1 cellular context compared by ENCODE assay signal in the genomic region with DNA sequence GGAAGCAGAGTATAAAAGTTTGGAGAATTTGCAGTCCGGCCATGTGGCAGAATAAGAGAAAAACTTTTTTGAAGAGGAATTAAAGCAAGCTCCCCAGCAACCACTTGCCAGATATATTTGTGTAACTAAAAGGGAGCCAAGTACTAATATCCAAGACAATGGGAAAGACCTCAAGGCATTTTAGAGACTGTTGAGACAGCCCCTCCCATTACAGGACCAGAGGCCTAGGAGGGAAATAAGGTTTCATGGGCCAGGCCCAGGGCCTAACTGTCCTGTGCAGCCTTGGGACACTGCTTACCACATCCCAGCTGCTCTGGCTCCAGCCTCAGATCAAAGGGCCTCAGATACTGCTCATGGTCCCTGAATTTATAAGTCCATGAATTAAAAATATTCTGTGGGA.
TF ChIP-seq lines count a peak whose summit lies in the region.

No MANE protein-coding gene starts in this region.

TF ChIP-seq in WTC11, 78 proteins besides CTCF, POLR2A, EP300 and RAD21:
- no peak for TF ChIP-seq ZNF317 (CRISPR knock-in tag; IDR thresholded peaks at IDR 0.05; ENCODE audit: borderline replicate concordance, low read depth)
- TF ChIP-seq SOX15 (CRISPR knock-in tag; IDR thresholded peaks at IDR 0.05), result no peak
- TF ChIP-seq, protein P1, sequence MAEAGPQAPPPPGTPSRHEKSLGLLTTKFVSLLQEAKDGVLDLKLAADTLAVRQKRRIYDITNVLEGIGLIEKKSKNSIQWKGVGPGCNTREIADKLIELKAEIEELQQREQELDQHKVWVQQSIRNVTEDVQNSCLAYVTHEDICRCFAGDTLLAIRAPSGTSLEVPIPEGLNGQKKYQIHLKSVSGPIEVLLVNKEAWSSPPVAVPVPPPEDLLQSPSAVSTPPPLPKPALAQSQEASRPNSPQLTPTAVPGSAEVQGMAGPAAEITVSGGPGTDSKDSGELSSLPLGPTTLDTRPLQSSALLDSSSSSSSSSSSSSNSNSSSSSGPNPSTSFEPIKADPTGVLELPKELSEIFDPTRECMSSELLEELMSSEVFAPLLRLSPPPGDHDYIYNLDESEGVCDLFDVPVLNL (CRISPR knock-in tag; IDR thresholded peaks at IDR 0.05; ENCODE audit: borderline replicate concordance, low read depth), result no peak
- TF ChIP-seq, protein P2, sequence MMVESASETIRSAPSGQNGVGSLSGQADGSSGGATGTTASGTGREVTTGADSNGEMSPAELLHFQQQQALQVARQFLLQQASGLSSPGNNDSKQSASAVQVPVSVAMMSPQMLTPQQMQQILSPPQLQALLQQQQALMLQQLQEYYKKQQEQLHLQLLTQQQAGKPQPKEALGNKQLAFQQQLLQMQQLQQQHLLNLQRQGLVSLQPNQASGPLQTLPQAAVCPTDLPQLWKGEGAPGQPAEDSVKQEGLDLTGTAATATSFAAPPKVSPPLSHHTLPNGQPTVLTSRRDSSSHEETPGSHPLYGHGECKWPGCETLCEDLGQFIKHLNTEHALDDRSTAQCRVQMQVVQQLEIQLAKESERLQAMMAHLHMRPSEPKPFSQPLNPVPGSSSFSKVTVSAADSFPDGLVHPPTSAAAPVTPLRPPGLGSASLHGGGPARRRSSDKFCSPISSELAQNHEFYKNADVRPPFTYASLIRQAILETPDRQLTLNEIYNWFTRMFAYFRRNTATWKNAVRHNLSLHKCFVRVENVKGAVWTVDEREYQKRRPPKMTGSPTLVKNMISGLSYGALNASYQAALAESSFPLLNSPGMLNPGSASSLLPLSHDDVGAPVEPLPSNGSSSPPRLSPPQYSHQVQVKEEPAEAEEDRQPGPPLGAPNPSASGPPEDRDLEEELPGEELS (CRISPR knock-in tag; IDR thresholded peaks at IDR 0.05), result no peak
- TF ChIP-seq, protein P3, sequence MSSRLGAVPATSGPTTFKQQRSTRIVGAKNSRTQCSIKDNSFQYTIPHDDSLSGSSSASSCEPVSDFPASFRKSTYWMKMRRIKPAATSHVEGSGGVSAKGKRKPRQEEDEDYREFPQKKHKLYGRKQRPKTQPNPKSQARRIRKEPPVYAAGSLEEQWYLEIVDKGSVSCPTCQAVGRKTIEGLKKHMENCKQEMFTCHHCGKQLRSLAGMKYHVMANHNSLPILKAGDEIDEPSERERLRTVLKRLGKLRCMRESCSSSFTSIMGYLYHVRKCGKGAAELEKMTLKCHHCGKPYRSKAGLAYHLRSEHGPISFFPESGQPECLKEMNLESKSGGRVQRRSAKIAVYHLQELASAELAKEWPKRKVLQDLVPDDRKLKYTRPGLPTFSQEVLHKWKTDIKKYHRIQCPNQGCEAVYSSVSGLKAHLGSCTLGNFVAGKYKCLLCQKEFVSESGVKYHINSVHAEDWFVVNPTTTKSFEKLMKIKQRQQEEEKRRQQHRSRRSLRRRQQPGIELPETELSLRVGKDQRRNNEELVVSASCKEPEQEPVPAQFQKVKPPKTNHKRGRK (CRISPR knock-in tag; IDR thresholded peaks at IDR 0.05; ENCODE audit: borderline replicate concordance), result no peak
- TF ChIP-seq, protein P4, sequence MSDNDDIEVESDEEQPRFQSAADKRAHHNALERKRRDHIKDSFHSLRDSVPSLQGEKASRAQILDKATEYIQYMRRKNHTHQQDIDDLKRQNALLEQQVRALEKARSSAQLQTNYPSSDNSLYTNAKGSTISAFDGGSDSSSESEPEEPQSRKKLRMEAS (CRISPR knock-in tag; IDR thresholded peaks at IDR 0.05), result no peak
- TF ChIP-seq ZNF423 (CRISPR knock-in tag; IDR thresholded peaks at IDR 0.05), result no peak
- no peak for TF ChIP-seq CBFB (CRISPR knock-in tag; IDR thresholded peaks at IDR 0.05; ENCODE audit: low read depth)
- TF ChIP-seq, protein P5, sequence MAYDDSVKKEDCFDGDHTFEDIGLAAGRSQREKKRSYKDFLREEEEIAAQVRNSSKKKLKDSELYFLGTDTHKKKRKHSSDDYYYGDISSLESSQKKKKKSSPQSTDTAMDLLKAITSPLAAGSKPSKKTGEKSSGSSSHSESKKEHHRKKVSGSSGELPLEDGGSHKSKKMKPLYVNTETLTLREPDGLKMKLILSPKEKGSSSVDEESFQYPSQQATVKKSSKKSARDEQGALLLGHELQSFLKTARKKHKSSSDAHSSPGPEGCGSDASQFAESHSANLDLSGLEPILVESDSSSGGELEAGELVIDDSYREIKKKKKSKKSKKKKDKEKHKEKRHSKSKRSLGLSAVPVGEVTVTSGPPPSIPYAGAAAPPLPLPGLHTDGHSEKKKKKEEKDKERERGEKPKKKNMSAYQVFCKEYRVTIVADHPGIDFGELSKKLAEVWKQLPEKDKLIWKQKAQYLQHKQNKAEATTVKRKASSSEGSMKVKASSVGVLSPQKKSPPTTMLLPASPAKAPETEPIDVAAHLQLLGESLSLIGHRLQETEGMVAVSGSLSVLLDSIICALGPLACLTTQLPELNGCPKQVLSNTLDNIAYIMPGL (CRISPR knock-in tag; IDR thresholded peaks at IDR 0.05), result no peak
- TF ChIP-seq, protein P6, sequence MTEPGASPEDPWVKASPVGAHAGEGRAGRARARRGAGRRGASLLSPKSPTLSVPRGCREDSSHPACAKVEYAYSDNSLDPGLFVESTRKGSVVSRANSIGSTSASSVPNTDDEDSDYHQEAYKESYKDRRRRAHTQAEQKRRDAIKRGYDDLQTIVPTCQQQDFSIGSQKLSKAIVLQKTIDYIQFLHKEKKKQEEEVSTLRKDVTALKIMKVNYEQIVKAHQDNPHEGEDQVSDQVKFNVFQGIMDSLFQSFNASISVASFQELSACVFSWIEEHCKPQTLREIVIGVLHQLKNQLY (CRISPR knock-in tag; IDR thresholded peaks at IDR 0.05), result no peak
- TF ChIP-seq, protein P7, sequence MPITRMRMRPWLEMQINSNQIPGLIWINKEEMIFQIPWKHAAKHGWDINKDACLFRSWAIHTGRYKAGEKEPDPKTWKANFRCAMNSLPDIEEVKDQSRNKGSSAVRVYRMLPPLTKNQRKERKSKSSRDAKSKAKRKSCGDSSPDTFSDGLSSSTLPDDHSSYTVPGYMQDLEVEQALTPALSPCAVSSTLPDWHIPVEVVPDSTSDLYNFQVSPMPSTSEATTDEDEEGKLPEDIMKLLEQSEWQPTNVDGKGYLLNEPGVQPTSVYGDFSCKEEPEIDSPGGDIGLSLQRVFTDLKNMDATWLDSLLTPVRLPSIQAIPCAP (CRISPR knock-in tag; IDR thresholded peaks at IDR 0.05), result no peak
- TF ChIP-seq, protein P8, sequence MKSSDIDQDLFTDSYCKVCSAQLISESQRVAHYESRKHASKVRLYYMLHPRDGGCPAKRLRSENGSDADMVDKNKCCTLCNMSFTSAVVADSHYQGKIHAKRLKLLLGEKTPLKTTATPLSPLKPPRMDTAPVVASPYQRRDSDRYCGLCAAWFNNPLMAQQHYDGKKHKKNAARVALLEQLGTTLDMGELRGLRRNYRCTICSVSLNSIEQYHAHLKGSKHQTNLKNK (CRISPR knock-in tag; IDR thresholded peaks at IDR 0.05), result no peak
- no peak for TF ChIP-seq ETV6 (CRISPR knock-in tag; IDR thresholded peaks at IDR 0.05)
- TF ChIP-seq, protein P9, sequence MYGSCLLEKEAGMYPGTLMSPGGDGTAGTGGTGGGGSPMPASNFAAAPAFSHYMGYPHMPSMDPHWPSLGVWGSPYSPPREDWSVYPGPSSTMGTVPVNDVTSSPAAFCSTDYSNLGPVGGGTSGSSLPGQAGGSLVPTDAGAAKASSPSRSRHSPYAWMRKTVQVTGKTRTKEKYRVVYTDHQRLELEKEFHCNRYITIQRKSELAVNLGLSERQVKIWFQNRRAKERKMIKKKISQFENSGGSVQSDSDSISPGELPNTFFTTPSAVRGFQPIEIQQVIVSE (CRISPR knock-in tag; IDR thresholded peaks at IDR 0.05; ENCODE audit: borderline replicate concordance), result no peak
- TF ChIP-seq ZNF232 (CRISPR knock-in tag; IDR thresholded peaks at IDR 0.05), result no peak
- TF ChIP-seq, protein P10, sequence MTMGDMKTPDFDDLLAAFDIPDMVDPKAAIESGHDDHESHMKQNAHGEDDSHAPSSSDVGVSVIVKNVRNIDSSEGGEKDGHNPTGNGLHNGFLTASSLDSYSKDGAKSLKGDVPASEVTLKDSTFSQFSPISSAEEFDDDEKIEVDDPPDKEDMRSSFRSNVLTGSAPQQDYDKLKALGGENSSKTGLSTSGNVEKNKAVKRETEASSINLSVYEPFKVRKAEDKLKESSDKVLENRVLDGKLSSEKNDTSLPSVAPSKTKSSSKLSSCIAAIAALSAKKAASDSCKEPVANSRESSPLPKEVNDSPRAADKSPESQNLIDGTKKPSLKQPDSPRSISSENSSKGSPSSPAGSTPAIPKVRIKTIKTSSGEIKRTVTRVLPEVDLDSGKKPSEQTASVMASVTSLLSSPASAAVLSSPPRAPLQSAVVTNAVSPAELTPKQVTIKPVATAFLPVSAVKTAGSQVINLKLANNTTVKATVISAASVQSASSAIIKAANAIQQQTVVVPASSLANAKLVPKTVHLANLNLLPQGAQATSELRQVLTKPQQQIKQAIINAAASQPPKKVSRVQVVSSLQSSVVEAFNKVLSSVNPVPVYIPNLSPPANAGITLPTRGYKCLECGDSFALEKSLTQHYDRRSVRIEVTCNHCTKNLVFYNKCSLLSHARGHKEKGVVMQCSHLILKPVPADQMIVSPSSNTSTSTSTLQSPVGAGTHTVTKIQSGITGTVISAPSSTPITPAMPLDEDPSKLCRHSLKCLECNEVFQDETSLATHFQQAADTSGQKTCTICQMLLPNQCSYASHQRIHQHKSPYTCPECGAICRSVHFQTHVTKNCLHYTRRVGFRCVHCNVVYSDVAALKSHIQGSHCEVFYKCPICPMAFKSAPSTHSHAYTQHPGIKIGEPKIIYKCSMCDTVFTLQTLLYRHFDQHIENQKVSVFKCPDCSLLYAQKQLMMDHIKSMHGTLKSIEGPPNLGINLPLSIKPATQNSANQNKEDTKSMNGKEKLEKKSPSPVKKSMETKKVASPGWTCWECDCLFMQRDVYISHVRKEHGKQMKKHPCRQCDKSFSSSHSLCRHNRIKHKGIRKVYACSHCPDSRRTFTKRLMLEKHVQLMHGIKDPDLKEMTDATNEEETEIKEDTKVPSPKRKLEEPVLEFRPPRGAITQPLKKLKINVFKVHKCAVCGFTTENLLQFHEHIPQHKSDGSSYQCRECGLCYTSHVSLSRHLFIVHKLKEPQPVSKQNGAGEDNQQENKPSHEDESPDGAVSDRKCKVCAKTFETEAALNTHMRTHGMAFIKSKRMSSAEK (CRISPR knock-in tag; IDR thresholded peaks at IDR 0.05; ENCODE audit: borderline replicate concordance), result no peak
- TF ChIP-seq ZBTB21 (CRISPR knock-in tag; IDR thresholded peaks at IDR 0.05; ENCODE audit: borderline replicate concordance), result no peak
- TF ChIP-seq, protein P11, sequence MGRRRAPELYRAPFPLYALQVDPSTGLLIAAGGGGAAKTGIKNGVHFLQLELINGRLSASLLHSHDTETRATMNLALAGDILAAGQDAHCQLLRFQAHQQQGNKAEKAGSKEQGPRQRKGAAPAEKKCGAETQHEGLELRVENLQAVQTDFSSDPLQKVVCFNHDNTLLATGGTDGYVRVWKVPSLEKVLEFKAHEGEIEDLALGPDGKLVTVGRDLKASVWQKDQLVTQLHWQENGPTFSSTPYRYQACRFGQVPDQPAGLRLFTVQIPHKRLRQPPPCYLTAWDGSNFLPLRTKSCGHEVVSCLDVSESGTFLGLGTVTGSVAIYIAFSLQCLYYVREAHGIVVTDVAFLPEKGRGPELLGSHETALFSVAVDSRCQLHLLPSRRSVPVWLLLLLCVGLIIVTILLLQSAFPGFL (CRISPR knock-in tag; IDR thresholded peaks at IDR 0.05; ENCODE audit: borderline replicate concordance), result no peak
- TF ChIP-seq, protein P12, sequence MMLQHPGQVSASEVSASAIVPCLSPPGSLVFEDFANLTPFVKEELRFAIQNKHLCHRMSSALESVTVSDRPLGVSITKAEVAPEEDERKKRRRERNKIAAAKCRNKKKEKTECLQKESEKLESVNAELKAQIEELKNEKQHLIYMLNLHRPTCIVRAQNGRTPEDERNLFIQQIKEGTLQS (CRISPR knock-in tag; conservative IDR thresholded peaks at IDR 0.05), result no peak
TF ChIP-seq in WTC11: peak in this region for 0.
